Comparison of ENCODE assay signal across 9 cellular contexts in genomic region chr10:95394161-95394880, GRCh38.
DNase-seq lines count a peak whose midpoint lies in the region; ATAC-seq and TF ChIP-seq lines count a peak whose summit lies in the region.
"Had no signal": no experiment of that assay in that cellular context is flagged by ENCODE, and none has a peak within 500 bp of the region (broad histone marks: within the 10 kb centered on the region; RNA-seq: fewer than 3 reads in every experiment).

No MANE protein-coding gene starts in this region.

- H3K9ac ChIP-seq in Karpas-422 (ENCODE audit: low read length) (no peak overlapping the region), colonic mucosa (ENCODE audit: low read depth in 2 of 2, low read length in 2 of 2) (no peak overlapping the region)

- no peak overlapping the region for H3K27ac ChIP-seq in thyroid gland
- no peak overlapping the region for H3K27ac ChIP-seq in Karpas-422 (ENCODE audit: low read length)
- no peak overlapping the region for H3K27ac ChIP-seq in colonic mucosa

- no peak for TF ChIP-seq POLR2A in thyroid gland (IDR thresholded peaks at IDR 0.05)

- H3K79me2 ChIP-seq in Karpas-422 (ENCODE audit: low read length): no peaks in the 10 kb centered on the region

- intact Hi-C loops in thyroid gland (cut with DNase I) (no loop called here), sciatic nerve (cut with DNase I) (no loop called here), colonic mucosa (cut with DNase I) (no loop called here)

- no peak for ATAC-seq in sciatic nerve

- no peaks in the 10 kb centered on the region for H3K9me2 ChIP-seq in Karpas-422 (replicated peaks; ENCODE audit: insufficient read depth, low read length)

- peaks cover 6 to 32% of the 10 kb centered on the region in 2 donors for H3K4me1 ChIP-seq in thyroid gland
- no peaks in the 10 kb centered on the region for H3K4me1 ChIP-seq in Karpas-422 (ENCODE audit: low read length)
- no peaks in the 10 kb centered on the region for H3K4me1 ChIP-seq in colonic mucosa

- H3K4me2 ChIP-seq in Karpas-422 (ENCODE audit: low read depth, low read length, poor library complexity, severe bottlenecking): no peak overlapping the region

- WGBS in thyroid gland, 2 donors: 75 to 86% methylated on average over 6 of the region's 6 CpGs

- no peaks in the 10 kb centered on the region for H3K9me3 ChIP-seq in thyroid gland
- no peaks in the 10 kb centered on the region for H3K9me3 ChIP-seq in Karpas-422 (ENCODE audit: low read length)
- H3K9me3 ChIP-seq in colonic mucosa: no peaks in the 10 kb centered on the region
- H3K9me3 ChIP-seq: Peyer's patch had no signal

- TF ChIP-seq CTCF in GM20000 (IDR thresholded peaks at IDR 0.05; ENCODE audit: extremely low read depth, missing control alignments): no peak
- no peak for TF ChIP-seq CTCF in fibroblast of mammary gland (conservative IDR thresholded peaks at IDR 0.05; ENCODE audit: control insufficient read depth, insufficient read depth, low read depth, low read length)
- TF ChIP-seq CTCF in thyroid gland (IDR thresholded peaks at IDR 0.05): no peak
- no peak for TF ChIP-seq CTCF in colonic mucosa (IDR thresholded peaks at IDR 0.05)

- DNase-seq in ELF-1 (ENCODE audit: low read depth, low spot score) (peak; percentile 36), GM20000 (ENCODE audit: low spot score) (peak; percentile 24), M059J (ENCODE audit: low read depth) (peak; percentile 92), fibroblast of mammary gland (ENCODE audit: low read depth) (peak; percentile 9), thyroid gland (no peak), sciatic nerve (ENCODE audit: low spot score) (no peak), Karpas-422 (no peak), colonic mucosa (no peak)
- DNase-seq: Peyer's patch had no signal

- H2AFZ ChIP-seq in Karpas-422 (ENCODE audit: low read length): no peak overlapping the region

- H4K20me1 ChIP-seq in Karpas-422 (ENCODE audit: insufficient read depth, low read depth, low read length): no peaks in the 10 kb centered on the region

- H3K27me3 ChIP-seq in thyroid gland (no peaks in the 10 kb centered on the region), Karpas-422 (ENCODE audit: low read length) (no peaks in the 10 kb centered on the region), colonic mucosa (no peaks in the 10 kb centered on the region)
- H3K27me3 ChIP-seq: Peyer's patch had no signal

- no peaks in the 10 kb centered on the region for H3K36me3 ChIP-seq in thyroid gland
- H3K36me3 ChIP-seq in Karpas-422 (ENCODE audit: insufficient read depth, low read length): no peaks in the 10 kb centered on the region
- peaks cover 5% of the 10 kb centered on the region for H3K36me3 ChIP-seq in colonic mucosa

- no peak overlapping the region for H3K4me3 ChIP-seq in fibroblast of mammary gland (ENCODE audit: control insufficient read depth, low read depth, low read length)
- no peak overlapping the region for H3K4me3 ChIP-seq in thyroid gland (replicated peaks in 1 of 3)
- no peak overlapping the region for H3K4me3 ChIP-seq in Karpas-422 (ENCODE audit: low read length)
- no peak overlapping the region for H3K4me3 ChIP-seq in colonic mucosa
- H3K4me3 ChIP-seq: Peyer's patch had no signal

Comparison
In these comparisons a context has a peak if more than half of its experiments do, and no peak if none do; other contexts are left out.
1. DNase-seq: peak in ELF-1 (single experiment), GM20000 (single experiment), M059J (single experiment) and fibroblast of mammary gland (single experiment); none in thyroid gland (0 of 2), sciatic nerve (single experiment), Karpas-422 (single experiment) and colonic mucosa (single experiment).